In genomic region chr10:92756233-92757065, GRCh38 we compare ENCODE assay signal across 8 cellular contexts.
A peak's percentile ranks its signal among the peaks of the same experiment; 100 is the strongest.
DNase-seq lines count a peak whose midpoint lies in the region; ATAC-seq, FAIRE-seq and TF ChIP-seq lines count a peak whose summit lies in the region.

No MANE protein-coding gene starts in this region.

- H3K9me1 ChIP-seq in K562 (ENCODE audit: control insufficient read depth, insufficient read depth, low read length), result no peaks in the 10 kb centered on the region

- peak; percentile 66 for DNase-seq in GM13976 (ENCODE audit: low spot score)
- DNase-seq in HT1080 (ENCODE audit: low read depth), result peak; percentile 21
- peak; percentile 72 to 92 (median 80) for DNase-seq in K562 (ENCODE audit: extremely low read depth in 1 of 4, low spot score in 3 of 4)
- no peak for DNase-seq in nephron progenitor cell
- no peak for DNase-seq in 8988T
- no peak for DNase-seq in stimulated activated CD4-positive, alpha-beta T cell treated with anti-CD3 and anti-CD28 coated beads, Interleukin-1b, Interleukin-23, amount 100 ng/mL, for 48 hours
- DNase-seq in NCI-H1105 treated with DMSO at 0.1 percent for 48 hours (lab: John Stamatoyannopoulos, UW), result no peak

- peak overlapping the region; percentile 68; the same call in 1 of the 2 replicates for H2AFZ ChIP-seq in K562 (ENCODE audit: low read depth, low read length)

- peak overlapping the region; percentile 79 to 82 for H3K9ac ChIP-seq in K562 (ENCODE audit: insufficient read depth in 1 of 2, low read depth in 2 of 2, low read length in 2 of 2)

- no peaks in the 10 kb centered on the region for H3K36me3 Mint-ChIP-seq in nephron progenitor cell (ENCODE audit: low read depth)

- ATAC-seq in GM21529 (IDR thresholded peaks at IDR 0.05; ENCODE audit: unreplicated experiment) (peak; percentile 82), K562 (peak; percentile 80)

- H3K36me3 ChIP-seq in K562 (ENCODE audit: control insufficient read depth, insufficient read depth, low read length), result no peaks in the 10 kb centered on the region

- peak in 1 of 2 experiments; percentile 10; a peak in 1 of 4 replicates for TF ChIP-seq RAD21 in K562 (CRISPR knock-in tag; conservative IDR thresholded peaks at IDR 0.05 in 1 of 2, IDR thresholded peaks at IDR 0.05 in 1 of 2)

- FAIRE-seq in K562 (lab: Jason Lieb, UNC), result peak; percentile 98

- BruUV-seq in K562 (replicated peaks; lab: Mats Ljungman, UMichigan), result TSS peak; percentile 89

- H3K4me1 Mint-ChIP-seq in nephron progenitor cell, result peaks cover 30% of the 10 kb centered on the region

- no peaks in the 10 kb centered on the region for H3K27me3 Mint-ChIP-seq in nephron progenitor cell (ENCODE audit: low read depth, poor library complexity)

- POLR2A ChIA-PET in K562 (lab: Yijun Ruan, JAX), result interaction anchor here (0.6 to 2.6 kb wide), 20 partner anchors 9 to 354 kb away, joined by 3 to 9 read pairs (median 4); partner anchors contain the start of gene HHEX

- no peak overlapping the region for H3K4me3 Mint-ChIP-seq in nephron progenitor cell

- TF ChIP-seq POLR2A in K562 (conservative IDR thresholded peaks at IDR 0.05), result no peak

- no peaks in the 10 kb centered on the region for H4K20me1 ChIP-seq in K562 (replicated peaks; ENCODE audit: control insufficient read depth, insufficient read depth, low read length)

- no peaks in the 10 kb centered on the region for H3K9me3 Mint-ChIP-seq in nephron progenitor cell

- no peaks in the 10 kb centered on the region for H3K9me3 ChIP-seq in K562 (replicated peaks; ENCODE audit: control insufficient read depth, insufficient read depth, low read depth, low read length)

- intact Hi-C loops in K562 (cut with micrococcal nuclease), result loop anchor here (1.0 to 2.0 kb wide), 3 partner anchors 60 to 163 kb away; partner anchors contain the start of gene KIF11

- H3K4me3 ChIP-seq in K562, result peak overlapping the region; percentile 9; the same call in 1 of the 2 replicates

- H3K27ac Mint-ChIP-seq in nephron progenitor cell, result peak overlapping the region; percentile 77

- in situ Hi-C loops in GM13976 (cut with MboI; ENCODE audit: low sequenced_read_pairs, unreplicated experiment) (no loop called here), K562 (cut with MboI) (loop anchor here (5.0 kb wide), 2 partner anchors 59 to 66 kb away; no protein-coding TSS in a partner anchor)

- H3K4me1 ChIP-seq in K562 (replicated peaks in 1 of 2; ENCODE audit: control insufficient read depth in 2 of 2, insufficient read depth in 2 of 2, low read length in 2 of 2), result peaks cover 15 to 55% of the 10 kb centered on the region in 2 experiments

- peak overlapping the region; percentile 76 for H3K4me2 ChIP-seq in K562 (ENCODE audit: insufficient read depth, low read length)

- WGBS in K562 (ENCODE audit: insufficient coverage, low coverage, missing lambda C conversion rate), result 0% methylated on average over 9 of the region's 9 CpGs

- TF ChIP-seq EP300 in K562 (IDR thresholded peaks at IDR 0.05; ENCODE audit: low read length), result peak; percentile 99

- H3K79me2 ChIP-seq in K562 (ENCODE audit: control insufficient read depth, insufficient read depth, low read length), result peaks cover 3% of the 10 kb centered on the region; the same call in 1 of the 3 replicates

- peak overlapping the region; percentile 97 for H3K27ac ChIP-seq in K562 (ENCODE audit: extremely low read depth, low read depth, low read length)

- TF ChIP-seq CTCF in GM13976 (IDR thresholded peaks at IDR 0.05; ENCODE audit: borderline replicate concordance, control extremely low read depth, extremely low read depth, insufficient read depth, missing control alignments), result no peak
- no peak for TF ChIP-seq CTCF in K562 (IDR thresholded peaks at IDR 0.05 in 2 of 3, conservative IDR thresholded peaks at IDR 0.05 in 1 of 3; ENCODE audit: insufficient read depth in 2 of 3, low read depth in 1 of 3, low read length in 3 of 3)
- TF ChIP-seq CTCF in nephron progenitor cell (IDR thresholded peaks at IDR 0.05), result no peak

- H3K27me3 ChIP-seq in K562 (ENCODE audit: control insufficient read depth in 2 of 2, insufficient read depth in 2 of 2, low read length in 2 of 2), result no peaks in the 10 kb centered on the region

- CTCF ChIA-PET in K562 (lab: Yijun Ruan, JAX; ENCODE audit: low intra/inter-chr PET ratio), result interaction anchor here (0.6 kb wide), 1 partner anchor 55 kb away, joined by 3 read pairs; no protein-coding TSS in a partner anchor

TF ChIP-seq in K562, 482 proteins besides CTCF, POLR2A, EP300 and RAD21 (continues in another document):
- no peak for TF ChIP-seq TGIF2 (CRISPR knock-in tag; IDR thresholded peaks at IDR 0.05)
- no peak for TF ChIP-seq JUN (IDR thresholded peaks at IDR 0.05; ENCODE audit: borderline replicate concordance, low read depth, low read length)
- no peak for TF ChIP-seq JUN (CRISPR knock-in tag; IDR thresholded peaks at IDR 0.05; ENCODE audit: borderline replicate concordance)
- 0 out of 4 replicates have a peak, but pooled peaks of 1 of the 2 experiments have one; percentile 60 for TF ChIP-seq BCLAF1 (IDR thresholded peaks at IDR 0.05; ENCODE audit: borderline replicate concordance in 1 of 2, control insufficient read depth in 1 of 2, low read depth in 2 of 2, low read length in 1 of 2)
- no peak for TF ChIP-seq ZNF407 (IDR thresholded peaks at IDR 0.05; ENCODE audit: low read depth)
- no peak for TF ChIP-seq HNRNPH1 (optimal IDR thresholded peaks at IDR 0.05; ENCODE audit: low read depth, low read length)
- TF ChIP-seq U2AF1 (optimal IDR thresholded peaks at IDR 0.05; ENCODE audit: low read depth, low read length), result no peak

Comparison
In these comparisons a context has a peak if more than half of its experiments do, and no peak if none do; other contexts are left out.
1. DNase-seq: peak in GM13976 (single experiment), HT1080 (single experiment) and K562 (4 of 4); none in nephron progenitor cell (single experiment), 8988T (single experiment), stimulated activated CD4-positive, alpha-beta T cell treated with anti-CD3 and anti-CD28 coated beads, Interleukin-1b, Interleukin-23, amount 100 ng/mL, for 48 hours (single experiment) and NCI-H1105 treated with DMSO at 0.1 percent for 48 hours (single experiment).